13 cellular contexts compared by ENCODE assay signal in the genomic region with DNA sequence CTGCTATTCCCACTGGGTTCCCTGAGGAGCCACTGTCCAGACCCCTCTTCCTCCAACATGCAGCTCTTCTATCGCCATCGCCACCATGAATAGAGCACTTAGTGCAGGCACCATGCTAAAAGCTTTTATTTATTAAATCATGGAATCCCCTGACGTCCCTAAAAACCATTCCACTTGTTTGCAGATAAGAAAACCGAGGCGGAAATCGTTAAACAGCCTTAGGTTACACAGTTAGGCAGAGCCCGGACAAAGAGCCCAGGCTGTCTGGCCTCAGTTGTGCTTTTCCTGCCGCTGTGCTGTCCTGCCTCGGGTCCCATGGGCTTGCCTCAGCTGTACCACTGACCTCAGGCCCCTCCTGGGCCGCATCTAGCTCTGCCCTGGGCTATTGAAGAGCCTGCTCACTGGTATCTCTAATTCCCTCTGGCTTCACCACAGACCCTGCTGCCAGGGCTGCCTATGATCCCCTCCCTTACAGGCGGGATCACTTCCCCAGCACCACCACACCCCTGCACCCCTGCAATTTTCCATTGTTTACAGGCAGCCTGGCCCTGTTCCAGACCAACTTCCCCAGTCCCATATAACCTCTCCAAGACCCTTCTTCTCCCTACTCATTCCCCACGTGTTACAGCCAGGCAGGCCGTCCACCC. TPM values are rescaled to one million over a fixed set of nuclear protein-coding genes. Genes with fewer than 3 reads are reported as not detected.
A peak's percentile ranks its signal among the peaks of the same experiment; 100 is the strongest.
DNase-seq lines count a peak whose midpoint lies in the region; ATAC-seq and TF ChIP-seq lines count a peak whose summit lies in the region.
"Had no signal": no experiment of that assay in that cellular context is flagged by ENCODE, and none has a peak within 500 bp of the region (broad histone marks: within the 10 kb centered on the region; RNA-seq: fewer than 3 reads in every experiment).

No MANE protein-coding gene starts in this region.

- H3K36me3 ChIP-seq in BLaER1 (no peaks in the 10 kb centered on the region), heart right ventricle (no peaks in the 10 kb centered on the region), H7 (replicated peaks; ENCODE audit: control insufficient read depth, insufficient read depth, low read length) (no peaks in the 10 kb centered on the region)

- H3K4me1 ChIP-seq in BLaER1 (peaks cover 52% of the 10 kb centered on the region), heart right ventricle (peaks cover 13 to 67% (median 57%) of the 10 kb centered on the region in 9 donors)

- H3K9me3 ChIP-seq in BLaER1 (no peaks in the 10 kb centered on the region), heart right ventricle (no peaks in the 10 kb centered on the region)

- H3K27ac ChIP-seq in BLaER1 (peak overlapping the region; percentile 1; the same call in 1 of the 2 replicates), heart right ventricle (peak overlapping the region; percentile 63 to 83 (median 74))

- intact Hi-C loops in heart right ventricle (cut with DNase I) = loop anchor here in 5 of 10 donors (2.0 to 5.0 kb wide), 3 partner anchors 19 to 36 kb away; no protein-coding TSS in a partner anchor

- no peak overlapping the region for H3K4me3 ChIP-seq in BLaER1
- H3K4me3 ChIP-seq in heart right ventricle = no peak overlapping the region
- H3K4me3 ChIP-seq in H7 (ENCODE audit: insufficient read depth, low read depth, low read length) = no peak overlapping the region

- DNase-seq in heart right ventricle (peak in 1 of 2 donors; percentile 30), retina (peak; percentile 50), NCI-H146 treated with DMSO at 0.1 percent for 48 hours (lab: John Stamatoyannopoulos, UW; ENCODE audit: unreplicated experiment) (no peak), DMS79 treated with DMSO at 0.1 percent for 48 hours (lab: John Stamatoyannopoulos, UW) (no peak), H7 (no peak), AG20443 (ENCODE audit: low spot score) (no peak)
- DNase-seq: activated CD4-positive, alpha-beta T cell treated with anti-CD3 and anti-CD28 coated beads for 48 hours; activated naive CD4-positive, alpha-beta T cell; NCI-H1436 treated with DMSO at 0.1 percent for 48 hours had no signal

- H3K27me3 ChIP-seq in BLaER1 = no peaks in the 10 kb centered on the region
- H3K27me3 ChIP-seq in heart right ventricle = no peaks in the 10 kb centered on the region
- 0 out of 2 replicates have a peak, but pooled peaks cover 2% of the 10 kb centered on the region for H3K27me3 ChIP-seq in H7 (ENCODE audit: control insufficient read depth, insufficient read depth, low read length)

- TF ChIP-seq CTCF in heart right ventricle (IDR thresholded peaks at IDR 0.05) = no peak

- no peaks in the 10 kb centered on the region for H4K20me1 ChIP-seq in BLaER1

- H3K9ac ChIP-seq in BLaER1 = no peak overlapping the region

- 38 to 55% methylated on average over 13 of the region's 13 CpGs for WGBS in heart right ventricle, 2 donors

- ATAC-seq in SK-N-SH treated with all-trans-retinoic acid at 6 μM for 48 hours (peak; percentile 12), heart right ventricle (peak; percentile 2 to 28 (median 9))
- ATAC-seq: natural killer cell treated with Interleukin-12 subunit alpha and Interleukin-12 subunit beta and Interleukin-15 and Interleukin-18, amount 100 ng/mL, for 72 hours had no signal

- H3K4me2 ChIP-seq in BLaER1 = peak overlapping the region; percentile 60

TF ChIP-seq in SK-N-SH treated with all-trans-retinoic acid at 6 μM for 48 hours, 23 proteins besides CTCF, POLR2A, EP300 and RAD21 (continues in another document):
- TF ChIP-seq RARB (CRISPR knock-in tag; IDR thresholded peaks at IDR 0.05) (no peak), OSR1 (CRISPR knock-in tag; IDR thresholded peaks at IDR 0.05) (no peak), CREB5 (CRISPR knock-in tag; IDR thresholded peaks at IDR 0.05; ENCODE audit: low read depth) (no peak), ZNF8 (CRISPR knock-in tag; IDR thresholded peaks at IDR 0.05) (no peak), TSHZ2 (CRISPR knock-in tag; IDR thresholded peaks at IDR 0.05) (peak; percentile 59; the same call in 1 of the 2 replicates), ARNTL (CRISPR knock-in tag; IDR thresholded peaks at IDR 0.05; ENCODE audit: borderline replicate concordance, low read depth) (no peak), ZFP30 (CRISPR knock-in tag; IDR thresholded peaks at IDR 0.05) (no peak), TOX (CRISPR knock-in tag; IDR thresholded peaks at IDR 0.05; ENCODE audit: borderline replicate concordance) (no peak), ZNF70 (CRISPR knock-in tag; IDR thresholded peaks at IDR 0.05) (peak; percentile 15; the same call in 1 of the 2 replicates), TCF4 (CRISPR knock-in tag; IDR thresholded peaks at IDR 0.05; ENCODE audit: borderline replicate concordance) (peak; percentile 68; the same call in 1 of the 2 replicates), ZFP3 (CRISPR knock-in tag; IDR thresholded peaks at IDR 0.05) (no peak), SNAI2 (CRISPR knock-in tag; IDR thresholded peaks at IDR 0.05) (no peak), ZNF565 (CRISPR knock-in tag; conservative IDR thresholded peaks at IDR 0.05; ENCODE audit: low read depth) (no peak; the same call in 1 of the 2 replicates), ISL1 (CRISPR knock-in tag; IDR thresholded peaks at IDR 0.05) (peak; percentile 78), ZC3H10 (CRISPR knock-in tag; IDR thresholded peaks at IDR 0.05) (no peak), GLIS3 (CRISPR knock-in tag; IDR thresholded peaks at IDR 0.05) (no peak), ESRRG (CRISPR knock-in tag; IDR thresholded peaks at IDR 0.05) (no peak), BACH2 (CRISPR knock-in tag; IDR thresholded peaks at IDR 0.05; ENCODE audit: borderline replicate concordance) (0 out of 2 replicates have a peak, but pooled peaks have one; percentile 11)
- TF ChIP-seq, protein P1, sequence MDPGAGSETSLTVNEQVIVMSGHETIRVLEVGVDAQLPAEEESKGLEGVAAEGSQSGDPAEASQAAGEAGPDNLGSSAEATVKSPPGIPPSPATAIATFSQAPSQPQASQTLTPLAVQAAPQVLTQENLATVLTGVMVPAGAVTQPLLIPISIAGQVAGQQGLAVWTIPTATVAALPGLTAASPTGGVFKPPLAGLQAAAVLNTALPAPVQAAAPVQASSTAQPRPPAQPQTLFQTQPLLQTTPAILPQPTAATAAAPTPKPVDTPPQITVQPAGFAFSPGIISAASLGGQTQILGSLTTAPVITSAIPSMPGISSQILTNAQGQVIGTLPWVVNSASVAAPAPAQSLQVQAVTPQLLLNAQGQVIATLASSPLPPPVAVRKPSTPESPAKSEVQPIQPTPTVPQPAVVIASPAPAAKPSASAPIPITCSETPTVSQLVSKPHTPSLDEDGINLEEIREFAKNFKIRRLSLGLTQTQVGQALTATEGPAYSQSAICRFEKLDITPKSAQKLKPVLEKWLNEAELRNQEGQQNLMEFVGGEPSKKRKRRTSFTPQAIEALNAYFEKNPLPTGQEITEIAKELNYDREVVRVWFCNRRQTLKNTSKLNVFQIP (CRISPR knock-in tag; IDR thresholded peaks at IDR 0.05; ENCODE audit: borderline replicate concordance, low read depth) = no peak
- TF ChIP-seq, protein P2, sequence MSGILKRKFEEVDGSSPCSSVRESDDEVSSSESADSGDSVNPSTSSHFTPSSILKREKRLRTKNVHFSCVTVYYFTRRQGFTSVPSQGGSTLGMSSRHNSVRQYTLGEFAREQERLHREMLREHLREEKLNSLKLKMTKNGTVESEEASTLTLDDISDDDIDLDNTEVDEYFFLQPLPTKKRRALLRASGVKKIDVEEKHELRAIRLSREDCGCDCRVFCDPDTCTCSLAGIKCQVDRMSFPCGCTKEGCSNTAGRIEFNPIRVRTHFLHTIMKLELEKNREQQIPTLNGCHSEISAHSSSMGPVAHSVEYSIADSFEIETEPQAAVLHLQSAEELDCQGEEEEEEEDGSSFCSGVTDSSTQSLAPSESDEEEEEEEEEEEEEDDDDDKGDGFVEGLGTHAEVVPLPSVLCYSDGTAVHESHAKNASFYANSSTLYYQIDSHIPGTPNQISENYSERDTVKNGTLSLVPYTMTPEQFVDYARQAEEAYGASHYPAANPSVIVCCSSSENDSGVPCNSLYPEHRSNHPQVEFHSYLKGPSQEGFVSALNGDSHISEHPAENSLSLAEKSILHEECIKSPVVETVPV (CRISPR knock-in tag; IDR thresholded peaks at IDR 0.05) = no peak

RNA-seq across cellular contexts. Expression of gene TUB, which starts 13.0 kb away (rescaled TPM):
- total RNA-seq in heart right ventricle = 10 to 100 TPM; 11.6 to 28.2 (median 20.2) TPM
- polyA plus RNA-seq in heart right ventricle = 1 to 10 TPM; 2.4 to 3.7 TPM
- 14.6 and 16.4 TPM in 2 replicates for total RNA-seq in H7 (2014; rRNA removed; shearing (Covaris generic))
- total RNA-seq: natural killer cell treated with Interleukin-12 subunit alpha and Interleukin-12 subunit beta and Interleukin-15 and Interleukin-18, amount 100 ng/mL, for 72 hours had no signal
- polyA plus RNA-seq: IgD-negative memory B cell had no signal
